8 cellular contexts compared by ENCODE assay signal in the genomic region with DNA sequence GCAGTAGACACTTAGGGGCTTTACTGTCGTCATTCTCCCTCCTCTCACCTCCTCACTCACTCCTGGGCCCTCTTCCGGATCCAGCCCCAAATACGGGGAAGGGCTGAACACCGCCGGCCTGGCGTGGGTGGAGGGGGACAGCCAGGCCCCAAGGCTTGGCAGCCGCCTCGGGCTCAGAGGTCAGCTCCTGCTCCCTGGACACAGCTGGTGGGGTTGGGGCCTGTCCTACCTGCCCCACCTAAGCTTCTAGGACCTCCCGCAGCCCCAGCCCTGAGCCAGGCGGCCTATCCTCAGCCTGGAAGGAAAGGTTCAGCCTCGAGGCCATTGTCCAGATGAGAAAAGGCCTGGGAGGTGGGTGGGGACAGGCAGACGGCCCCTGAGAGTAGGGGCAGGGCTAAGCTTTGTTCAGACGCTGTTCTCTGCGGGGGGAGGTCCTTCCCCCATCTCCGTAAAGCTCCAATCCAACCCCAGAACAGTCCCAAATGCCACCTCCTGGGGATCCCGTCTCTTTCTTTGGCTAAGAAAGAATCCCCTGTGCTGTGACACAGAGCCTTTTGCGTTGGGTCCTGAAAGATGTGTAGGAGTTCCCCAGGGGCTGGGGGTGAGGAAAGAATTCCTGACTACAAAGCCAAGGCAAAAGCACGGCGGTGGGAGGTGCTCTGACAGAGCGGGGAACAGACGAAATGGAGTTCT. TPM values are rescaled to one million over a fixed set of nuclear protein-coding genes. Genes with fewer than 3 reads are reported as not detected.
DNase-seq lines count a peak whose midpoint lies in the region; ATAC-seq and TF ChIP-seq lines count a peak whose summit lies in the region.

No MANE protein-coding gene starts in this region.

- no peaks in the 10 kb centered on the region for H3K36me3 ChIP-seq in mucosa of descending colon (ENCODE audit: low read depth)

- no peaks in the 10 kb centered on the region for H3K4me1 ChIP-seq in mucosa of descending colon (ENCODE audit: low read depth)

- H3K4me3 ChIP-seq in AG04450 (ENCODE audit: low read depth, low read length): peak overlapping the region; percentile 54
- peak overlapping the region; percentile 46 for H3K4me3 ChIP-seq in NB4 (ENCODE audit: low read depth, low read length)
- H3K4me3 ChIP-seq in coronary artery: peak overlapping the region; percentile 68
- no peak overlapping the region for H3K4me3 ChIP-seq in mucosa of descending colon

- H3K27ac ChIP-seq in AG04450 (ENCODE audit: low read depth, low read length) (peak overlapping the region; percentile 73), coronary artery (peak overlapping the region; percentile 24 to 81)

- H3K9me3 ChIP-seq in AG04450 (ENCODE audit: control insufficient read depth, insufficient read depth, low read length) (no peaks in the 10 kb centered on the region; the same call in 1 of the 2 replicates), mucosa of descending colon (no peaks in the 10 kb centered on the region)

- TF ChIP-seq POLR2A in NB4 (IDR thresholded peaks at IDR 0.05; ENCODE audit: extremely low read depth, insufficient read length): no peak

- CTCF ChIA-PET in AG04450 (lab: Charles Lee): no interaction called here

- no peak for ATAC-seq in mucosa of descending colon

- H3K27me3 ChIP-seq in AG04450 (ENCODE audit: control insufficient read depth, insufficient read depth, low read length): no peaks in the 10 kb centered on the region

- no peak for TF ChIP-seq CTCF in AG04450 (IDR thresholded peaks at IDR 0.05; ENCODE audit: low read depth, low read length)
- TF ChIP-seq CTCF in NB4 (IDR thresholded peaks at IDR 0.05; ENCODE audit: low read depth, low read length): no peak
- no peak for TF ChIP-seq CTCF in coronary artery (IDR thresholded peaks at IDR 0.05)
- no peak for TF ChIP-seq CTCF in mucosa of descending colon (IDR thresholded peaks at IDR 0.05)

- POLR2A ChIA-PET in AG04450 (lab: Yijun Ruan, JAX): interaction anchor here (0.9 to 1.0 kb wide), 2 partner anchors 11 to 41 kb away, joined by 3 read pairs; partner anchors contain the start of gene ALKBH5

- intact Hi-C loops in mucosa of descending colon (cut with DNase I, micrococcal nuclease): no loop called here

- DNase-seq in AG04450 (ENCODE audit: low read depth, low spot score): no peak
- DNase-seq in NB4 (ENCODE audit: low read depth): no peak
- no peak for DNase-seq in coronary artery (ENCODE audit: low spot score)
- DNase-seq in mucosa of descending colon: peak in 2 of 3 donors; percentile 12 to 55
- no peak for DNase-seq in NCI-H2107 treated with DMSO at 0.1 percent for 48 hours (lab: John Stamatoyannopoulos, UW; ENCODE audit: unreplicated experiment)
- DNase-seq in germinal center (ENCODE audit: low spot score): no peak
- DNase-seq in activated naive CD4-positive, alpha-beta T cell treated with Interleukin-2 at 50 U/mL for 16 hours: no peak
- DNase-seq in activated CD4-positive, alpha-beta T cell treated with anti-CD3 and anti-CD28 coated beads, Interleukin-2, amount 50 U/mL, for 4 hours: no peak

RNA-seq across cellular contexts. Expression of gene LLGL1, which starts 0.9 kb away (rescaled TPM):
- 27.1 and 41.9 TPM in 2 replicates for polyA plus RNA-seq in AG04450 (2011; rRNA removed)
- 30.5 and 42.3 TPM in 2 replicates for polyA minus RNA-seq in AG04450 (2011; rRNA and poly(A)+ RNA removed)
- total RNA-seq in mucosa of descending colon: 10 to 100 TPM in 2 of 3 donors, 1 to 10 TPM in 1; 6.7 to 15.1 (median 10.3) TPM

RNA-seq across cellular contexts. Expression of gene FLII, which starts 34.0 kb away (rescaled TPM):
- polyA plus RNA-seq in AG04450 (2011; rRNA removed): 192 and 235 TPM in 2 replicates
- 360 and 447 TPM in 2 replicates for polyA minus RNA-seq in AG04450 (2011; rRNA and poly(A)+ RNA removed)
- total RNA-seq in mucosa of descending colon: 100 to 1,000 TPM; 278 to 319 (median 316) TPM

RNA-seq across cellular contexts. Expression of gene MIEF2, which starts 35.9 kb away (rescaled TPM):
- 5.9 and 7.1 TPM in 2 replicates for polyA plus RNA-seq in AG04450 (2011; rRNA removed)
- 6.1 and 8.4 TPM in 2 replicates for polyA minus RNA-seq in AG04450 (2011; rRNA and poly(A)+ RNA removed)
- 10 to 100 TPM; 13.4 to 20.7 (median 16.4) TPM for total RNA-seq in mucosa of descending colon

RNA-seq across cellular contexts. Expression of gene ALKBH5, which starts 40.9 kb away (rescaled TPM):
- 57.6 and 59.9 TPM in 2 replicates for polyA plus RNA-seq in AG04450 (2011; rRNA removed)
- polyA minus RNA-seq in AG04450 (2011; rRNA and poly(A)+ RNA removed): 81.9 and 98.0 TPM in 2 replicates
- total RNA-seq in mucosa of descending colon: 100 to 1,000 TPM in 1 of 3 donors, 10 to 100 TPM in 2; 70.7 to 151 (median 75.6) TPM

Comparison
In these comparisons a context has a peak if more than half of its experiments do, and no peak if none do; other contexts are left out.
1. DNase-seq: peak in mucosa of descending colon (2 of 3); none in AG04450 (single experiment), NB4 (single experiment), coronary artery (single experiment), NCI-H2107 treated with DMSO at 0.1 percent for 48 hours (single experiment), germinal center (single experiment), activated naive CD4-positive, alpha-beta T cell treated with Interleukin-2 at 50 U/mL for 16 hours (single experiment) and activated CD4-positive, alpha-beta T cell treated with anti-CD3 and anti-CD28 coated beads, Interleukin-2, amount 50 U/mL, for 4 hours (0 of 2).